8 cellular contexts compared by ENCODE assay signal in the genomic region with DNA sequence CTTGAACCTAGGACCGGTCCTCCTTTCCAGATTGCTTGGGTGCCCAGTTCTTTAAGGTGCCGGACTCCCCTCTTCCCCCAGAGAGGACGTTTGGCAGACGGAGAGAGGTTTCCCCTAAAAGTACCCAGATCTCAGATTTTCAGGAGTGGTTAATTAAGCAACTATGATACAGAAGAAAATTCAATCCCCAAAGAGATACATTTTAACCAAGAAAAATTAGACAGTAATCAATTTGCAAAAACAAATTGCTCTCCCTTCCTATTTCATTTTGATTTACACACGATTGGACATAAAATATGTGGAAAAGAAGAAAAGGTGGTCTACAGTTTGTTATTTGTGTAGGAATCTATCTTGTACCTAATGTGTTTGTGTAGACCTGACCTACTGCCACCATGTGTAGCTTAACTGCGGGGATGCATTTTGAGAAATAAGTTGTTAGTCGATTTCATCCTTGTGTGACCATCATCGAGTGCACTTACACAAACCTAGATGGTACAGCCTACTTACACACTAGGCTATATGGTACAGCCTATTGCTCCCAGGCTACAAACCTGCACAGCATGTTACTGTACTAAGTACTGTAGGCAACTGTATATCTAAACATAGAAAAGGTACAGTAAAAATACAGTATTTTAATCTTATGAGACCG. TPM values are rescaled to one million over a fixed set of nuclear protein-coding genes. Genes with fewer than 3 reads are reported as not detected.
DNase-seq lines count a peak whose midpoint lies in the region; ATAC-seq and TF ChIP-seq lines count a peak whose summit lies in the region.

No MANE protein-coding gene starts in this region.

- TF ChIP-seq CTCF in Loucy (conservative IDR thresholded peaks at IDR 0.05; ENCODE audit: low read length) (no peak), mammary epithelial cell (conservative IDR thresholded peaks at IDR 0.05 in 1 of 2, IDR thresholded peaks at IDR 0.05 in 1 of 2; ENCODE audit: extremely low read depth in 1 of 2, insufficient read depth in 1 of 2, low read depth in 1 of 2, low read length in 2 of 2) (no peak)

- H3K27me3 ChIP-seq in Loucy (ENCODE audit: insufficient read depth, low read length, poor library complexity, severe bottlenecking) = no peaks in the 10 kb centered on the region
- no peaks in the 10 kb centered on the region for H3K27me3 ChIP-seq in mammary epithelial cell (ENCODE audit: insufficient read depth, low read length)
- H3K27me3 ChIP-seq in mononuclear cell (ENCODE audit: insufficient read depth, low read length) = no peaks in the 10 kb centered on the region

- no peaks in the 10 kb centered on the region for H3F3A ChIP-seq in Loucy (ENCODE audit: low read depth)

- H3K36me3 ChIP-seq in Loucy (ENCODE audit: insufficient read depth, low read length) (peaks cover 7% of the 10 kb centered on the region; the same call in 1 of the 2 replicates), mammary epithelial cell (ENCODE audit: insufficient read depth, low read length) (peaks cover 10% of the 10 kb centered on the region)

- DNase-seq in DMS53 treated with DMSO at 0.1 percent for 48 hours (lab: John Stamatoyannopoulos, UW; ENCODE audit: unreplicated experiment) (peak; percentile 10), mammary epithelial cell (peak; percentile 10), hippocampal formation (lab: John Stamatoyannopoulos, UW) (no peak), middle frontal gyrus (ENCODE audit: extremely low spot score, low spot score) (no peak), retina (no peak)

- H3K79me2 ChIP-seq in Loucy (ENCODE audit: insufficient read depth, low read length) = peaks cover 42% of the 10 kb centered on the region
- peaks cover 39% of the 10 kb centered on the region for H3K79me2 ChIP-seq in mammary epithelial cell (ENCODE audit: insufficient read depth, low read length)

- dilution Hi-C loops in mammary epithelial cell (cut with HindIII; ENCODE audit: low sequenced_read_pairs) = no loop called here

- H3K27ac ChIP-seq in mammary epithelial cell (ENCODE audit: insufficient read depth, low read depth, low read length) = peak overlapping the region; percentile 90

- peaks cover 22% of the 10 kb centered on the region for H4K20me1 ChIP-seq in Loucy (ENCODE audit: insufficient read depth, low read length, poor library complexity, severe bottlenecking)
- H4K20me1 ChIP-seq in mammary epithelial cell (ENCODE audit: insufficient read depth, low read length) = no peaks in the 10 kb centered on the region

- peak overlapping the region; percentile 93 for H3K9ac ChIP-seq in Loucy (ENCODE audit: low read depth, low read length, poor library complexity, severe bottlenecking)
- H3K9ac ChIP-seq in mammary epithelial cell (ENCODE audit: insufficient read depth, low read length) = peak overlapping the region; percentile 94

- in situ Hi-C loops in mammary epithelial cell (cut with MboI; ENCODE audit: low sequenced_read_pairs in 2 of 2) = loop anchor here (10.0 to 25.0 kb wide), 5 partner anchors 295 to 787 kb away; a partner anchor contains a TSS

- H2AFZ ChIP-seq in Loucy (ENCODE audit: low read length) (peak overlapping the region; percentile 79), mammary epithelial cell (ENCODE audit: low read depth, low read length) (peak overlapping the region; percentile 97)

- CTCF ChIA-PET in mammary epithelial cell (lab: Charles Lee; ENCODE audit: low non-redundant PET) = no interaction called here

- H3K4me2 ChIP-seq in Loucy (ENCODE audit: low read depth, low read length, poor library complexity, severe bottlenecking) (peak overlapping the region; percentile 92), mammary epithelial cell (ENCODE audit: insufficient read depth, low read depth, low read length) (peak overlapping the region; percentile 70)

- TSS peak; percentile 33 for BruUV-seq in mammary epithelial cell (replicated peaks; lab: Mats Ljungman, UMichigan)

- intact Hi-C loops in mammary epithelial cell (cut with micrococcal nuclease) = loop anchor here (2.0 to 5.0 kb wide), 4 partner anchors 303 to 787 kb away; a partner anchor contains a TSS

- H3K4me1 ChIP-seq in Loucy (ENCODE audit: insufficient read depth, low read length, poor library complexity, severe bottlenecking) (peaks cover 46% of the 10 kb centered on the region), mammary epithelial cell (ENCODE audit: insufficient read depth, low read length) (peaks cover 3% of the 10 kb centered on the region), mononuclear cell (ENCODE audit: insufficient read depth, low read length) (peaks cover 11% of the 10 kb centered on the region)

- 44% methylated on average over 5 of the region's 9 CpGs for WGBS in mammary epithelial cell (ENCODE audit: low coverage, missing lambda C conversion rate)

- peak overlapping the region; percentile 91 for H3K4me3 ChIP-seq in Loucy (ENCODE audit: low read length, poor library complexity, severe bottlenecking)
- H3K4me3 ChIP-seq in mammary epithelial cell (replicated peaks in 1 of 3; ENCODE audit: insufficient read depth in 1 of 3, low read depth in 2 of 3, low read length in 3 of 3) = peak overlapping the region; percentile 66 to 99 (median 80)
- peak overlapping the region; percentile 90 for H3K4me3 ChIP-seq in mononuclear cell (ENCODE audit: low read length)

- ATAC-seq in HG03457 (IDR thresholded peaks at IDR 0.05; ENCODE audit: unreplicated experiment) = no peak

- no peaks in the 10 kb centered on the region for H3K9me3 ChIP-seq in Loucy (ENCODE audit: insufficient read depth, low read depth, low read length)
- H3K9me3 ChIP-seq in mammary epithelial cell (replicated peaks; ENCODE audit: insufficient read depth, low read length) = no peaks in the 10 kb centered on the region
- no peaks in the 10 kb centered on the region for H3K9me3 ChIP-seq in mononuclear cell (ENCODE audit: low read depth, low read length)

- H3K9me2 ChIP-seq in Loucy (replicated peaks; ENCODE audit: low read depth, low read length) = no peaks in the 10 kb centered on the region

RNA-seq across cellular contexts. Expression of a gene that starts 0.7 kb away (rescaled TPM):
- 10 to 100 TPM; 10.7 to 30.2 TPM for total RNA-seq in mammary epithelial cell
- polyA plus RNA-seq in mammary epithelial cell = 9.1 TPM
- 4.3 TPM for polyA minus RNA-seq in mammary epithelial cell
- 19.2 TPM for total RNA-seq in mononuclear cell

RNA-seq across cellular contexts. Expression of a gene that starts 0.8 kb away (rescaled TPM):
- total RNA-seq in mammary epithelial cell = 10 to 100 TPM in 1 of 2 donors, 1 to 10 TPM in 1; 9.3 to 11.9 TPM
- 4.2 TPM for polyA plus RNA-seq in mammary epithelial cell
- polyA minus RNA-seq in mammary epithelial cell = 0.62 TPM
- total RNA-seq in mononuclear cell = 11.8 TPM

Comparison
In these comparisons a context has a peak if more than half of its experiments do, and no peak if none do; other contexts are left out.
1. DNase-seq: peak in DMS53 treated with DMSO at 0.1 percent for 48 hours (single experiment) and mammary epithelial cell (single experiment); none in hippocampal formation (0 of 2), middle frontal gyrus (single experiment) and retina (single experiment).
2. Peak in every context shown above with its lines, with median percentiles within 50 percentile points of each other: H3K4me3 ChIP-seq.